12 cellular contexts compared by ENCODE assay signal in genomic region chr7:7190142-7190541, GRCh38. TPM values are rescaled to one million over a fixed set of nuclear protein-coding genes. Genes with fewer than 3 reads are reported as not detected.
A peak's percentile ranks its signal among the peaks of the same experiment; 100 is the strongest.
DNase-seq lines count a peak whose midpoint lies in the region; ATAC-seq and TF ChIP-seq lines count a peak whose summit lies in the region.
"Had no signal": no experiment of that assay in that cellular context is flagged by ENCODE, and none has a peak within 500 bp of the region (broad histone marks: within the 10 kb centered on the region; RNA-seq: fewer than 3 reads in every experiment).

No MANE protein-coding gene starts in this region.

- no peak for TF ChIP-seq CTCF in esophagus squamous epithelium (IDR thresholded peaks at IDR 0.05)

- TF ChIP-seq POLR2A in esophagus squamous epithelium (IDR thresholded peaks at IDR 0.05), result no peak

- H3K36me3 ChIP-seq in adipocyte (ENCODE audit: control insufficient read depth, insufficient read depth, low read length, severe bottlenecking) (no peaks in the 10 kb centered on the region), esophagus squamous epithelium (peaks cover 0 to 5% (median 0%) of the 10 kb centered on the region in 3 donors)
- H3K36me3 ChIP-seq: pancreas had no signal

- H3K27me3 ChIP-seq in adipocyte (replicated peaks; ENCODE audit: control insufficient read depth, insufficient read depth, low read length) (no peaks in the 10 kb centered on the region), esophagus squamous epithelium (no peaks in the 10 kb centered on the region)
- H3K27me3 ChIP-seq: pancreas had no signal

- peak overlapping the region; percentile 40 for H3K9ac ChIP-seq in adipocyte (ENCODE audit: low read length)

- H3K27ac ChIP-seq in esophagus squamous epithelium, result no peak overlapping the region
- H3K27ac ChIP-seq: pancreas had no signal

- intact Hi-C loops in left cardiac atrium (cut with DNase I) (no loop called here), cardiac septum (cut with DNase I) (no loop called here), esophagus squamous epithelium (cut with DNase I) (no loop called here)

- DNase-seq in left cardiac atrium, result no peak
- DNase-seq in cardiac septum (ENCODE audit: low spot score), result no peak
- peak; percentile 59 for DNase-seq in adipocyte (ENCODE audit: low read depth)
- DNase-seq in islet precursor cell, result peak; percentile 63
- no peak for DNase-seq in DMS153 treated with DMSO at 0.1 percent for 48 hours (lab: John Stamatoyannopoulos, UW; ENCODE audit: unreplicated experiment)
- no peak for DNase-seq in NCI-H748 (lab: John Stamatoyannopoulos, UW; ENCODE audit: unreplicated experiment)
- DNase-seq in esophagus squamous epithelium (lab: John Stamatoyannopoulos, UW), result no peak
- DNase-seq: effector memory CD8-positive, alpha-beta T cell; NCI-H2081 treated with DMSO at 0.1 percent for 48 hours; OCI-M1; pancreas had no signal

- H3K9me3 ChIP-seq in adipocyte (ENCODE audit: control insufficient read depth, low read length) (no peaks in the 10 kb centered on the region), esophagus squamous epithelium (no peaks in the 10 kb centered on the region)
- H3K9me3 ChIP-seq: pancreas had no signal

- H3K4me1 ChIP-seq in adipocyte (ENCODE audit: control insufficient read depth, insufficient read depth, low read length) (peaks cover 21% of the 10 kb centered on the region), esophagus squamous epithelium (peaks cover 0 to 48% (median 3%) of the 10 kb centered on the region in 3 donors)

- peak overlapping the region; percentile 59 for H3K4me3 ChIP-seq in adipocyte (ENCODE audit: low read length)
- no peak overlapping the region for H3K4me3 ChIP-seq in esophagus squamous epithelium
- H3K4me3 ChIP-seq: pancreas had no signal

- ATAC-seq in left cardiac atrium (peak; percentile 68 to 90), HG02610 (IDR thresholded peaks at IDR 0.05; ENCODE audit: unreplicated experiment) (no peak)
- ATAC-seq: effector memory CD8-positive, alpha-beta T cell; pancreas had no signal

- 55 to 60% methylated on average over 5 of the region's 5 CpGs for WGBS in esophagus squamous epithelium, 2 donors

RNA-seq across cellular contexts. Expression of gene C1GALT1, which starts 7.8 kb away (rescaled TPM):
- total RNA-seq in left cardiac atrium, result 10 to 100 TPM; 17.2 to 21.6 TPM
- 20.6 TPM for total RNA-seq in cardiac septum
- total RNA-seq in esophagus squamous epithelium, result 10 to 100 TPM; 40.1 to 56.4 (median 43.9) TPM

Comparison
In these comparisons a context has a peak if more than half of its experiments do, and no peak if none do; other contexts are left out.
1. DNase-seq: peak in adipocyte (single experiment) and islet precursor cell (single experiment); none in left cardiac atrium (single experiment), cardiac septum (single experiment), DMS153 treated with DMSO at 0.1 percent for 48 hours (single experiment), NCI-H748 (single experiment) and esophagus squamous epithelium (single experiment).